17 cellular contexts compared by ENCODE assay signal in the genomic region with DNA sequence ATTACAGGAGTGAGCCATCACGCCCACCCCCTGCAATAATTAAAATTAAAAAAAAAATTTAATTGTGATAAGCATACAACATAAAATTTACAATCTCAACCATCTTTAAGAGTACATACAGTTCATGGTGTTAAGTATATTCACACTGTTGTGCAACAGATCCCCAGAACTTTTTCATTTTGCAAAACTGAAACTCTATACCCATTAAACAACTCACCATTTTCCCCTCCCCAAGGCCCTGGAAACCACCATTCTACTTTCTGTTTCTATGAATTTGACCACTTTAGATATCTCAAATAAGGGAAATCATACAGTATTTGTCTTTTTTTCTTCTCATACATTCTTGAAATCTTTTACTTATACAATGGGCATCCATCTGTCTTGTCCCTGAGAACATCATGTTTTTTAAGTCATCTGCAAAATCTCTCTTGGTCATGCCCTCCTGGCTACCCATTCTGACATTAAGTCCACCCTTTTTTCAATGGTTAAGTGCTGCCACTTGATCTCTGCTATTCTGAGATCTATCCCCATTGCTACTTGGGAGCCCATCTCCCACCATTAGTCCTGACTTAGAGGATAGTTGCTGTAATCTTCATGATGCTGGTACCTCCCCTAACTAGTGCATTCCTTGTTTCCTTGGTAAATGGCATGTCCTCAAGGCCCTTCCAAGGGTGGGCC. TPM values are rescaled to one million over a fixed set of nuclear protein-coding genes. Genes with fewer than 3 reads are reported as not detected.
DNase-seq lines count a peak whose midpoint lies in the region; ATAC-seq, FAIRE-seq and TF ChIP-seq lines count a peak whose summit lies in the region.
"Had no signal": no experiment of that assay in that cellular context is flagged by ENCODE, and none has a peak within 500 bp of the region (broad histone marks: within the 10 kb centered on the region; RNA-seq: fewer than 3 reads in every experiment).

No MANE protein-coding gene starts in this region.

- H3K27me3 Mint-ChIP-seq in activated naive CD8-positive, alpha-beta T cell treated with anti-CD3 and anti-CD28 coated beads for 36 hours, result peaks cover 4% of the 10 kb centered on the region

- no peak overlapping the region for H3K27ac Mint-ChIP-seq in activated naive CD8-positive, alpha-beta T cell treated with anti-CD3 and anti-CD28 coated beads for 36 hours
- H3K27ac Mint-ChIP-seq: activated CD4-positive, alpha-beta T cell treated with anti-CD3 and anti-CD28 coated beads, Interleukin-2, amount 10 ng/mL, durations not matched to agents 24 days and 14 days; HFFc6; T-helper 1 cell treated with Interleukin-12 subunit alpha and Interleukin-12 subunit beta and Interleukin-4 antibody, amounts not matched to agents 30 μg/mL and 1 μg/mL, for 36 hours had no signal

- DNase-seq in GM12891 (ENCODE audit: insufficient read length, low spot score) (no peak), caudate nucleus (lab: John Stamatoyannopoulos, UW) (no peak), erythroblast (lab: John Stamatoyannopoulos, UW) (no peak), A172 (ENCODE audit: low spot score) (no peak), omental fat pad (ENCODE audit: low spot score) (no peak)
- peak; percentile 11 for DNase-seq in activated naive CD8-positive, alpha-beta T cell treated with anti-CD3 and anti-CD28 coated beads for 36 hours
- DNase-seq: activated CD4-positive, alpha-beta T cell treated with anti-CD3 and anti-CD28 coated beads, Interleukin-2, amount 10 ng/mL, durations not matched to agents 24 days and 14 days; Caco-2; HFFc6; NCI-H146; NCI-H69; psoas muscle; stimulated activated CD4-positive, alpha-beta T cell treated with anti-CD3 and anti-CD28 coated beads, Interleukin-15, amount 100 ng/mL, for 24 hours; testis had no signal

- no peak overlapping the region for H3K4me3 Mint-ChIP-seq in activated naive CD8-positive, alpha-beta T cell treated with anti-CD3 and anti-CD28 coated beads for 36 hours
- H3K4me3 Mint-ChIP-seq: activated CD4-positive, alpha-beta T cell treated with anti-CD3 and anti-CD28 coated beads, Interleukin-2, amount 10 ng/mL, durations not matched to agents 24 days and 14 days; HFFc6; T-helper 1 cell treated with Interleukin-12 subunit alpha and Interleukin-12 subunit beta and Interleukin-4 antibody, amounts not matched to agents 30 μg/mL and 1 μg/mL, for 36 hours had no signal

- H3K4me1 Mint-ChIP-seq in activated naive CD8-positive, alpha-beta T cell treated with anti-CD3 and anti-CD28 coated beads for 36 hours, result peaks cover 14% of the 10 kb centered on the region

- H3K9me3 Mint-ChIP-seq in activated naive CD8-positive, alpha-beta T cell treated with anti-CD3 and anti-CD28 coated beads for 36 hours, result no peaks in the 10 kb centered on the region
- H3K9me3 Mint-ChIP-seq: activated CD4-positive, alpha-beta T cell treated with anti-CD3 and anti-CD28 coated beads, Interleukin-2, amount 10 ng/mL, durations not matched to agents 24 days and 14 days; HFFc6; T-helper 1 cell treated with Interleukin-12 subunit alpha and Interleukin-12 subunit beta and Interleukin-4 antibody, amounts not matched to agents 30 μg/mL and 1 μg/mL, for 36 hours had no signal

- no peaks in the 10 kb centered on the region for H3K36me3 Mint-ChIP-seq in activated naive CD8-positive, alpha-beta T cell treated with anti-CD3 and anti-CD28 coated beads for 36 hours

- TF ChIP-seq POLR2A in GM12891 (IDR thresholded peaks at IDR 0.05; ENCODE audit: low read depth, low read length), result no peak
- no peak for TF ChIP-seq POLR2A in erythroblast (IDR thresholded peaks at IDR 0.05; ENCODE audit: low read length)

- H3K27ac ChIP-seq in caudate nucleus (ENCODE audit: low read depth, low read length), result no peak overlapping the region
- H3K27ac ChIP-seq: psoas muscle, testis had no signal

- ATAC-seq in GM19351 (IDR thresholded peaks at IDR 0.05; ENCODE audit: unreplicated experiment), result peak; percentile 56
- peak; percentile 56 for ATAC-seq in HG03097 (IDR thresholded peaks at IDR 0.05; ENCODE audit: low FRiP score, unreplicated experiment)
- ATAC-seq in omental fat pad (ENCODE audit: low FRiP score), result no peak
- ATAC-seq: psoas muscle had no signal

- no peak for TF ChIP-seq CTCF in omental fat pad (IDR thresholded peaks at IDR 0.05)

- FAIRE-seq in GM12891 (lab: Jason Lieb, UNC), result peak; percentile 84

TF ChIP-seq in GM12891, 5 proteins besides CTCF, POLR2A, EP300 and RAD21:
- TF ChIP-seq PAX5 (IDR thresholded peaks at IDR 0.05; ENCODE audit: insufficient read depth, low read length, severe bottlenecking), result no peak
- TF ChIP-seq SPI1 (IDR thresholded peaks at IDR 0.05; ENCODE audit: low read depth, low read length), result no peak
- TF ChIP-seq TAF1 (IDR thresholded peaks at IDR 0.05; ENCODE audit: low read depth, low read length), result no peak
- TF ChIP-seq POLR2AphosphoS5 (IDR thresholded peaks at IDR 0.05; ENCODE audit: low read depth, low read length), result no peak
- TF ChIP-seq POU2F2 (IDR thresholded peaks at IDR 0.05; ENCODE audit: low read depth, low read length), result no peak

RNA-seq across cellular contexts. Expression of a gene that starts 39.4 kb away (rescaled TPM):
- polyA plus RNA-seq in GM12891 (2012; ENCODE audit: low read depth, missing spikeins), result 3.0 TPM
- 1 to 10 TPM; 6.1 to 6.3 TPM for total RNA-seq in activated naive CD8-positive, alpha-beta T cell treated with anti-CD3 and anti-CD28 coated beads for 36 hours
- 17.6 and 20.2 TPM in 2 replicates for total RNA-seq in A172 (2014; rRNA removed; shearing (Covaris generic))
- 10 to 100 TPM; 23.1 to 35.0 (median 27.7) TPM for total RNA-seq in omental fat pad

RNA-seq across cellular contexts. Expression of a gene that starts 46.4 kb away (rescaled TPM):
- polyA plus RNA-seq in GM12891 (2012; ENCODE audit: low read depth, missing spikeins), result 47.8 TPM
- total RNA-seq in activated naive CD8-positive, alpha-beta T cell treated with anti-CD3 and anti-CD28 coated beads for 36 hours, result 10 to 100 TPM; 40.2 to 43.2 TPM
- 62.7 and 72.4 TPM in 2 replicates for total RNA-seq in A172 (2014; rRNA removed; shearing (Covaris generic))
- total RNA-seq in omental fat pad, result 10 to 100 TPM; 43.6 to 55.9 (median 52.6) TPM

RNA-seq across cellular contexts. Expression of a gene that starts 47.5 kb away (rescaled TPM):
- polyA plus RNA-seq in GM12891 (2012; ENCODE audit: low read depth, missing spikeins), result 17.0 TPM
- total RNA-seq in activated naive CD8-positive, alpha-beta T cell treated with anti-CD3 and anti-CD28 coated beads for 36 hours, result 10 to 100 TPM; 33.3 to 36.1 TPM
- total RNA-seq in A172 (2014; rRNA removed; shearing (Covaris generic)), result 48.3 and 50.6 TPM in 2 replicates
- 10 to 100 TPM; 35.9 to 54.7 (median 43.2) TPM for total RNA-seq in omental fat pad
